9 cellular contexts compared by ENCODE assay signal in genomic region chr14:102500190-102500661, GRCh38. TPM values are rescaled to one million over a fixed set of nuclear protein-coding genes. Genes with fewer than 3 reads are reported as not detected.
A peak's percentile ranks its signal among the peaks of the same experiment; 100 is the strongest.
DNase-seq lines count a peak whose midpoint lies in the region; ATAC-seq and TF ChIP-seq lines count a peak whose summit lies in the region.
"Had no signal": no experiment of that assay in that cellular context is flagged by ENCODE, and none has a peak within 500 bp of the region (broad histone marks: within the 10 kb centered on the region; RNA-seq: fewer than 3 reads in every experiment).

No MANE protein-coding gene starts in this region.

- POLR2A ChIA-PET in BJ (lab: Charles Lee), result interaction anchor here (1.2 kb wide), 1 partner anchor 10 kb away, joined by 5 read pairs; the partner anchor contains the start of gene ANKRD9

- no peak overlapping the region for H3K4me3 Mint-ChIP-seq in T-helper 2 cell treated with Interferon-gamma antibody and Interleukin-4, amounts not matched to agents 5 μg/mL and 100 μg/mL, for 36 hours
- H3K4me3 Mint-ChIP-seq in neural crest cell, result no peak overlapping the region
- H3K4me3 Mint-ChIP-seq: IgD-negative memory B cell had no signal

- WGBS in esophagus, 2 donors, result 71% methylated on average over 13 of the region's 13 CpGs

- peaks cover 9% of the 10 kb centered on the region for H3K4me1 Mint-ChIP-seq in T-helper 2 cell treated with Interferon-gamma antibody and Interleukin-4, amounts not matched to agents 5 μg/mL and 100 μg/mL, for 36 hours (ENCODE audit: low read depth)
- H3K4me1 Mint-ChIP-seq in neural crest cell, result peaks cover 6% of the 10 kb centered on the region
- H3K4me1 Mint-ChIP-seq: IgD-negative memory B cell had no signal

- H3K27ac Mint-ChIP-seq in T-helper 2 cell treated with Interferon-gamma antibody and Interleukin-4, amounts not matched to agents 5 μg/mL and 100 μg/mL, for 36 hours, result peak overlapping the region; percentile 53
- H3K27ac Mint-ChIP-seq in neural crest cell (ENCODE audit: unreplicated experiment), result peak overlapping the region; percentile 27
- H3K27ac Mint-ChIP-seq: IgD-negative memory B cell had no signal

- H3K27me3 Mint-ChIP-seq in T-helper 2 cell treated with Interferon-gamma antibody and Interleukin-4, amounts not matched to agents 5 μg/mL and 100 μg/mL, for 36 hours (ENCODE audit: low read depth), result no peaks in the 10 kb centered on the region
- no peaks in the 10 kb centered on the region for H3K27me3 Mint-ChIP-seq in neural crest cell (ENCODE audit: low read depth)
- H3K27me3 Mint-ChIP-seq: IgD-negative memory B cell had no signal

- TF ChIP-seq CTCF in BJ (IDR thresholded peaks at IDR 0.05; ENCODE audit: insufficient read depth, low read depth, low read length), result no peak
- no peak for TF ChIP-seq CTCF in neural crest cell (conservative IDR thresholded peaks at IDR 0.05)

- H3K36me3 ChIP-seq in BJ (ENCODE audit: control insufficient read depth, insufficient read depth, low read length) (peaks cover 12% of the 10 kb centered on the region), esophagus (ENCODE audit: control insufficient read depth in 2 of 2, insufficient read depth in 2 of 2, low read length in 1 of 2) (peaks cover 7 to 24% of the 10 kb centered on the region in 2 donors)

- H3K27me3 ChIP-seq in BJ (ENCODE audit: control insufficient read depth, insufficient read depth, low read length) (no peaks in the 10 kb centered on the region), esophagus (ENCODE audit: control insufficient read depth in 1 of 2, insufficient read depth in 2 of 2, low read length in 2 of 2) (no peaks in the 10 kb centered on the region)

- peak overlapping the region; percentile 29 to 84 for H3K27ac ChIP-seq in esophagus (ENCODE audit: low read depth in 2 of 2, low read length in 1 of 2)

- DNase-seq in BJ (ENCODE audit: low read depth) (peak; percentile 64), neural crest cell (ENCODE audit: low read depth, low spot score) (no peak), iPS-NIHi7 (ENCODE audit: extremely low spot score) (no peak), activated gamma-delta T cell (lab: John Stamatoyannopoulos, UW) (no peak)
- no peak for DNase-seq in T-helper 2 cell treated with Interferon-gamma antibody and Interleukin-4, amounts not matched to agents 5 μg/mL and 100 μg/mL, for 36 hours (ENCODE audit: low spot score)
- no peak for DNase-seq in stimulated activated CD4-positive, alpha-beta T cell treated with anti-CD3 and anti-CD28 coated beads, Interleukin-1b, Interleukin-23, amount 100 ng/mL, for 48 hours

- H3K9me3 Mint-ChIP-seq in T-helper 2 cell treated with Interferon-gamma antibody and Interleukin-4, amounts not matched to agents 5 μg/mL and 100 μg/mL, for 36 hours, result no peaks in the 10 kb centered on the region
- no peaks in the 10 kb centered on the region for H3K9me3 Mint-ChIP-seq in neural crest cell
- H3K9me3 Mint-ChIP-seq: IgD-negative memory B cell had no signal

- H3K36me3 Mint-ChIP-seq in T-helper 2 cell treated with Interferon-gamma antibody and Interleukin-4, amounts not matched to agents 5 μg/mL and 100 μg/mL, for 36 hours (ENCODE audit: low read depth), result peaks cover 5% of the 10 kb centered on the region
- H3K36me3 Mint-ChIP-seq in neural crest cell (ENCODE audit: low read depth), result peaks cover 3% of the 10 kb centered on the region

- H3K4me3 ChIP-seq in BJ (ENCODE audit: low read depth, low read length) (no peak overlapping the region), esophagus (ENCODE audit: low read depth in 1 of 2, low read length in 2 of 2) (no peak overlapping the region)

- peaks cover 0 to 4% of the 10 kb centered on the region in 2 donors for H3K4me1 ChIP-seq in esophagus (ENCODE audit: control insufficient read depth in 2 of 2, insufficient read depth in 2 of 2, low read length in 1 of 2)

- H3K9me3 ChIP-seq in esophagus (ENCODE audit: control insufficient read depth in 2 of 2, insufficient read depth in 1 of 2, low read depth in 1 of 2, low read length in 1 of 2), result peaks cover 0 to 3% of the 10 kb centered on the region in 2 donors

- CTCF ChIA-PET in BJ (lab: Yijun Ruan, JAX), result interaction anchor here (0.8 to 1.2 kb wide), 5 partner anchors 9 to 42 kb away, joined by 3 to 4 read pairs (median 3); no protein-coding TSS in a partner anchor

- ATAC-seq in activated CD4-positive, CD25-positive, alpha-beta regulatory T cell treated with anti-CD3 and anti-CD28 coated beads, Interleukin-2, amount 50 U/mL, for 24 hours, result no peak

RNA-seq across cellular contexts. Expression of gene ANKRD9, which starts 9.3 kb away (rescaled TPM):
- 5.5 and 9.1 TPM in 2 replicates for polyA plus RNA-seq in BJ (2011; rRNA removed)
- 2.6 and 4.4 TPM in 2 replicates for polyA minus RNA-seq in BJ (2011; rRNA and poly(A)+ RNA removed)
- 10 to 100 TPM; 12.5 to 12.9 TPM for polyA plus RNA-seq in esophagus
- total RNA-seq in neural crest cell, result 33.2 and 40.0 TPM in 2 replicates
